In the genomic region with DNA sequence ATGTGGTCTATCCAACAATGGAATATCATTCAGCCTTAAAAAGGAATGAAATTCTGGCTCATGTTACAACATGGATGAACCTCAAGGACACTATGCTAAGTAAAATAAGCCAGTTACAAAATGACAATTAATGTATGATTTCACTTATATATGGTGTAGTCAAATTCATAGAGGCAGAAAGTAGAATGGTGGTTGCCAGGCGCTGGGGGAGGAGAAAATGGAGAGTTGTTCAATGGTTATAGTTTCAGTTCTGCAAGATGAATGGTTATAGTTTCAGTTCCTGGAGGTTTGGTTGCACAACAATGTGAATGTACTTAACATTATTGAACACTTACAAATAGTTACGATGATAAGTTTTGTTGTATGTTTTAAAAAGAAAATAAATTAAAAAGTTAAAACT, we compare ENCODE assay signal across 9 cellular contexts.
DNase-seq lines count a peak whose midpoint lies in the region; ATAC-seq and TF ChIP-seq lines count a peak whose summit lies in the region.
"Had no signal": no experiment of that assay in that cellular context is flagged by ENCODE, and none has a peak within 500 bp of the region (broad histone marks: within the 10 kb centered on the region; RNA-seq: fewer than 3 reads in every experiment).

No MANE protein-coding gene starts in this region.

- no peaks in the 10 kb centered on the region for H3K36me3 ChIP-seq in OCI-LY7 (ENCODE audit: insufficient read depth, low read length)
- no peaks in the 10 kb centered on the region; the same call in 1 of the 2 replicates for H3K36me3 ChIP-seq in GM23338 (ENCODE audit: insufficient read depth)
- H3K36me3 ChIP-seq in effector memory CD4-positive, alpha-beta T cell (ENCODE audit: control insufficient read depth, insufficient read depth, low read length), result no peaks in the 10 kb centered on the region

- H2AFZ ChIP-seq in OCI-LY7 (ENCODE audit: low read length) (peak overlapping the region; percentile 2; the same call in 1 of the 2 replicates), GM23338 (no peak overlapping the region)

- no TSS peak for BruUV-seq in OCI-LY7 (replicated peaks; lab: Mats Ljungman, UMichigan)

- CTCF ChIA-PET in OCI-LY7 (lab: Charles Lee; ENCODE audit: unreplicated experiment), result no interaction called here

- no peaks in the 10 kb centered on the region for H3K9me2 ChIP-seq in OCI-LY7 (ENCODE audit: insufficient read depth, low read length)
- no peaks in the 10 kb centered on the region; the same call in 1 of the 2 replicates for H3K9me2 ChIP-seq in GM23338 (ENCODE audit: insufficient read depth)

- H3K4me2 ChIP-seq in OCI-LY7 (ENCODE audit: low read length) (peak overlapping the region; percentile 6; the same call in 1 of the 2 replicates), GM23338 (no peak overlapping the region)

- ATAC-seq in GM18499 (IDR thresholded peaks at IDR 0.05; ENCODE audit: insufficient read depth, unreplicated experiment) (peak; percentile 94), GM19438 (IDR thresholded peaks at IDR 0.05; ENCODE audit: low read depth, unreplicated experiment) (peak; percentile 96), HG03060 (IDR thresholded peaks at IDR 0.05; ENCODE audit: low read depth, unreplicated experiment) (peak; percentile 99), GM23338 (no peak), esophagus mucosa (no peak)

- H3K4me3 ChIP-seq in OCI-LY7 (ENCODE audit: low read depth, low read length, poor library complexity, severe bottlenecking) (no peak overlapping the region), GM23338 (no peak overlapping the region)
- H3K4me3 ChIP-seq in effector memory CD4-positive, alpha-beta T cell (ENCODE audit: insufficient read depth, low read depth, low read length, poor library complexity, severe bottlenecking), result no peak overlapping the region

- H4K20me1 ChIP-seq in OCI-LY7 (ENCODE audit: insufficient read depth, low read length) (no peaks in the 10 kb centered on the region), GM23338 (replicated peaks; ENCODE audit: insufficient read depth) (no peaks in the 10 kb centered on the region)

- POLR2A ChIA-PET in OCI-LY7 (lab: Charles Lee), result interaction anchor here (0.8 kb wide), 1 partner anchor 206 kb away, joined by 5 read pairs; no protein-coding TSS in a partner anchor

- DNase-seq in OCI-LY7 (ENCODE audit: low spot score), result peak; percentile 44
- DNase-seq in GM23338 (ENCODE audit: low spot score), result no peak
- DNase-seq in effector memory CD4-positive, alpha-beta T cell, result no peak
- no peak for DNase-seq in posterior vena cava (ENCODE audit: low spot score)
- DNase-seq: DND-41 had no signal

- H3K4me1 ChIP-seq in OCI-LY7 (ENCODE audit: insufficient read depth, low read length, poor library complexity, severe bottlenecking) (peaks cover 13% of the 10 kb centered on the region), GM23338 (ENCODE audit: insufficient read depth) (no peaks in the 10 kb centered on the region)
- no peaks in the 10 kb centered on the region for H3K4me1 ChIP-seq in effector memory CD4-positive, alpha-beta T cell (ENCODE audit: control insufficient read depth, insufficient read depth, low read length, poor library complexity, severe bottlenecking)

- no peak overlapping the region for H3K4me3 Mint-ChIP-seq in GM23338

- no peak overlapping the region for H3K27ac ChIP-seq in OCI-LY7 (ENCODE audit: low read depth, low read length, poor library complexity, severe bottlenecking)
- no peak overlapping the region for H3K27ac ChIP-seq in GM23338 (ENCODE audit: low read depth)
- H3K27ac ChIP-seq in effector memory CD4-positive, alpha-beta T cell (ENCODE audit: insufficient read depth, low read length, poor library complexity, severe bottlenecking), result no peak overlapping the region

- intact Hi-C loops in OCI-LY7 (cut with micrococcal nuclease; ENCODE audit: unreplicated experiment), result no loop called here
- intact Hi-C loops in posterior vena cava (cut with DNase I), result no loop called here

- TF ChIP-seq CTCF in OCI-LY7 (conservative IDR thresholded peaks at IDR 0.05; ENCODE audit: low read length) (no peak), GM23338 (conservative IDR thresholded peaks at IDR 0.05; ENCODE audit: low read depth in 2 of 2) (no peak)

- H3K36me3 Mint-ChIP-seq in GM23338 (ENCODE audit: low read depth), result peaks cover 12% of the 10 kb centered on the region

- no peak overlapping the region for H3K27ac Mint-ChIP-seq in GM23338

- H3K9me3 Mint-ChIP-seq in GM23338, result peaks cover 22% of the 10 kb centered on the region

- H3K9me3 ChIP-seq in OCI-LY7 (ENCODE audit: low read length), result peaks cover 13% of the 10 kb centered on the region
- H3K9me3 ChIP-seq in effector memory CD4-positive, alpha-beta T cell (ENCODE audit: control insufficient read depth, low read length), result peaks cover 6% of the 10 kb centered on the region

- H3F3A ChIP-seq in GM23338 (replicated peaks; ENCODE audit: low read depth), result no peaks in the 10 kb centered on the region

- H3K27me3 Mint-ChIP-seq in GM23338 (ENCODE audit: insufficient read depth, low read depth, poor library complexity), result no peaks in the 10 kb centered on the region

- no peaks in the 10 kb centered on the region for H3K27me3 ChIP-seq in GM23338 (ENCODE audit: insufficient read depth)
- H3K27me3 ChIP-seq in effector memory CD4-positive, alpha-beta T cell (replicated peaks; ENCODE audit: control insufficient read depth, insufficient read depth, low read length, poor library complexity, severe bottlenecking), result no peaks in the 10 kb centered on the region

- peaks cover 2% of the 10 kb centered on the region; the same call in 1 of the 3 replicates for H3K4me1 Mint-ChIP-seq in GM23338

- H3K79me2 ChIP-seq in OCI-LY7 (ENCODE audit: insufficient read depth, low read depth, low read length) (no peaks in the 10 kb centered on the region), GM23338 (replicated peaks; ENCODE audit: insufficient read depth) (no peaks in the 10 kb centered on the region)

TF ChIP-seq in GM23338, 12 proteins besides CTCF, POLR2A, EP300 and RAD21 (continues in another document):
- TF ChIP-seq CREB1 (CRISPR knock-in tag; IDR thresholded peaks at IDR 0.05; ENCODE audit: low read depth) (no peak), POLR2AphosphoS5 (IDR thresholded peaks at IDR 0.05; ENCODE audit: low read depth) (no peak), ZNF114 (CRISPR knock-in tag; IDR thresholded peaks at IDR 0.05) (no peak), NANOG (IDR thresholded peaks at IDR 0.05; ENCODE audit: borderline replicate concordance) (no peak), JUNB (IDR thresholded peaks at IDR 0.05; ENCODE audit: unreplicated experiment) (no peak)
- TF ChIP-seq, protein P1, sequence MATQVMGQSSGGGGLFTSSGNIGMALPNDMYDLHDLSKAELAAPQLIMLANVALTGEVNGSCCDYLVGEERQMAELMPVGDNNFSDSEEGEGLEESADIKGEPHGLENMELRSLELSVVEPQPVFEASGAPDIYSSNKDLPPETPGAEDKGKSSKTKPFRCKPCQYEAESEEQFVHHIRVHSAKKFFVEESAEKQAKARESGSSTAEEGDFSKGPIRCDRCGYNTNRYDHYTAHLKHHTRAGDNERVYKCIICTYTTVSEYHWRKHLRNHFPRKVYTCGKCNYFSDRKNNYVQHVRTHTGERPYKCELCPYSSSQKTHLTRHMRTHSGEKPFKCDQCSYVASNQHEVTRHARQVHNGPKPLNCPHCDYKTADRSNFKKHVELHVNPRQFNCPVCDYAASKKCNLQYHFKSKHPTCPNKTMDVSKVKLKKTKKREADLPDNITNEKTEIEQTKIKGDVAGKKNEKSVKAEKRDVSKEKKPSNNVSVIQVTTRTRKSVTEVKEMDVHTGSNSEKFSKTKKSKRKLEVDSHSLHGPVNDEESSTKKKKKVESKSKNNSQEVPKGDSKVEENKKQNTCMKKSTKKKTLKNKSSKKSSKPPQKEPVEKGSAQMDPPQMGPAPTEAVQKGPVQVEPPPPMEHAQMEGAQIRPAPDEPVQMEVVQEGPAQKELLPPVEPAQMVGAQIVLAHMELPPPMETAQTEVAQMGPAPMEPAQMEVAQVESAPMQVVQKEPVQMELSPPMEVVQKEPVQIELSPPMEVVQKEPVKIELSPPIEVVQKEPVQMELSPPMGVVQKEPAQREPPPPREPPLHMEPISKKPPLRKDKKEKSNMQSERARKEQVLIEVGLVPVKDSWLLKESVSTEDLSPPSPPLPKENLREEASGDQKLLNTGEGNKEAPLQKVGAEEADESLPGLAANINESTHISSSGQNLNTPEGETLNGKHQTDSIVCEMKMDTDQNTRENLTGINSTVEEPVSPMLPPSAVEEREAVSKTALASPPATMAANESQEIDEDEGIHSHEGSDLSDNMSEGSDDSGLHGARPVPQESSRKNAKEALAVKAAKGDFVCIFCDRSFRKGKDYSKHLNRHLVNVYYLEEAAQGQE (IDR thresholded peaks at IDR 0.05; ENCODE audit: unreplicated experiment), result no peak

Comparison
In these comparisons a context has a peak if more than half of its experiments do, and no peak if none do; other contexts are left out.
1. ATAC-seq: peak in GM18499 (single experiment), GM19438 (single experiment) and HG03060 (single experiment); none in GM23338 (single experiment) and esophagus mucosa (single experiment).